ENCODE assay signal across 8 cellular contexts in the genomic region with DNA sequence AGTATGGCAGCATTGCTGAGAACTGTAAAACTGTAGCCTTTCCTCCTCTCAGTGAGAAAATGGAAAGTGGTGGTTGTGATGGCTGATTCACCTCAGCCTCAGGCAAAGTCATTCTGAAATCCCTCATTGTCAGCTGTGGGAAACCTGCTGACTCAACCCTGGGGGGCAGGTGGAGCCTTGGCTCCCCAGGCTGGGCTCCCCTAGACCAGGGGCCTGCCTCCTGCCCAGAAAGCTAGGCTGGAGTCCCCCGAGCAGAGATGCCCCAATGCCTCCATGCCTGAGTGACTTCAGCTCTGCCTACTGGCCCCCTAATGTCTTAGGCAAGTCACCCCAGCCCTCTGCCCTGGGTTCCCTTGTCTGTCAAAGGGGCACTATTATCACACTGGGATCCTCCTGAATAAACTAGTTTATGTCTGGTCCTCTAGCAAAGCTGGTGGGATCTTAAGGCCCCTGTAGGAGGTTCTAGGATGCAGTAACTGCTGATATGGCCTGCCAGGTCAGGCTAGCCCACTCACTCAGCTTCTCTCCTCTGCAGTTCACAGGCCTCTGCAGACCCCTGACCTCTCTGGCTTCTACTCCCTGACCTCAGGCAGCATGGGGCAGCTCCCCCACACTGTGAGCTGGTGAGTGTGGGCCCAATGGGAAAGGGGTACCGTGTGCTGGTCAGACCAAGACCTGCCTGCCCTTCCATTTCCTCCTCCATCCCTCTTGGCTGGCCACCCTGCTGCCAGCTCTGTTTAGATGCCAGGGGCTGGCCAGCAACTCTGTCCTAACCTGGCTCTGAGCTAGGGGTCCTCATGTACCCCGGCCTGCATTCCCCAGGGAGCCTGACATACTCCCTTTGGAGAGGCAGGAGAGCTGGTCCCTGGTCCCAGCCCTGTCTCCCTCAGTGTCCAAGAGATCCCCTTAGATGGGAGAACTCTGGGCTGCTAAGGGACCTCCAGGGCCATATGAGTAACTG. TPM values are rescaled to one million over a fixed set of nuclear protein-coding genes. Genes with fewer than 3 reads are reported as not detected.
DNase-seq lines count a peak whose midpoint lies in the region; ATAC-seq and TF ChIP-seq lines count a peak whose summit lies in the region.

No MANE protein-coding gene starts in this region.

- H3K79me2 ChIP-seq in ACC112 (ENCODE audit: control insufficient read depth, insufficient read depth, low read length, unreplicated experiment): peaks cover 10% of the 10 kb centered on the region
- H3K79me2 ChIP-seq in neural progenitor cell (ENCODE audit: low read depth): no peaks in the 10 kb centered on the region

- no peak overlapping the region for H3K4me3 ChIP-seq in ACC112 (ENCODE audit: low read depth, low read length)
- H3K4me3 ChIP-seq in neural progenitor cell: no peak overlapping the region
- no peak overlapping the region for H3K4me3 ChIP-seq in colonic mucosa

- H3K9me3 ChIP-seq in neural progenitor cell (ENCODE audit: low read depth) (no peaks in the 10 kb centered on the region), colonic mucosa (no peaks in the 10 kb centered on the region)

- H3K4me2 ChIP-seq in neural progenitor cell: no peak overlapping the region

- H3K36me3 ChIP-seq in ACC112 (ENCODE audit: insufficient read depth, low read length) (peaks cover 9% of the 10 kb centered on the region; the same call in 1 of the 2 replicates), neural progenitor cell (no peaks in the 10 kb centered on the region), colonic mucosa (no peaks in the 10 kb centered on the region)

- ATAC-seq in GM19351 (IDR thresholded peaks at IDR 0.05; ENCODE audit: unreplicated experiment) (peak; percentile 80), HG03354 (IDR thresholded peaks at IDR 0.05; ENCODE audit: poor library complexity, severe bottlenecking, unreplicated experiment) (peak; percentile 80)

- DNase-seq in activated T-cell treated with anti-CD3 and anti-CD28 coated beads for 4 hours (peak; percentile 45), islet precursor cell (peak; percentile 70), ureter (ENCODE audit: low spot score) (peak; percentile 34), neural progenitor cell (ENCODE audit: low spot score) (no peak), colonic mucosa (no peak)

- no peaks in the 10 kb centered on the region for H3F3A ChIP-seq in neural progenitor cell (ENCODE audit: low read depth)

- H3K9ac ChIP-seq in neural progenitor cell (no peak overlapping the region), colonic mucosa (ENCODE audit: low read depth in 2 of 2, low read length in 2 of 2) (no peak overlapping the region)

- H3K4me1 Mint-ChIP-seq in neural progenitor cell: peaks cover 6% of the 10 kb centered on the region

- no peak overlapping the region for H3K4me3 Mint-ChIP-seq in neural progenitor cell

- no peaks in the 10 kb centered on the region for H3K9me3 Mint-ChIP-seq in neural progenitor cell

- H3K27me3 Mint-ChIP-seq in neural progenitor cell (ENCODE audit: insufficient read depth, low read depth): peaks cover 6% of the 10 kb centered on the region

- H3K27me3 ChIP-seq in ACC112 (ENCODE audit: insufficient read depth, low read length) (no peaks in the 10 kb centered on the region), neural progenitor cell (no peaks in the 10 kb centered on the region), colonic mucosa (no peaks in the 10 kb centered on the region)

- intact Hi-C loops in colonic mucosa (cut with DNase I): no loop called here

- H3K27ac Mint-ChIP-seq in neural progenitor cell: no peak overlapping the region

- peaks cover 90% of the 10 kb centered on the region for H4K20me1 ChIP-seq in neural progenitor cell (ENCODE audit: low read depth)

- H3K27ac ChIP-seq in ACC112 (ENCODE audit: low read depth, low read length) (peak overlapping the region; percentile 54; the same call in 1 of the 2 replicates), neural progenitor cell (no peak overlapping the region), colonic mucosa (no peak overlapping the region)

- H3K4me1 ChIP-seq in ACC112 (ENCODE audit: control insufficient read depth, insufficient read depth, low read length, unreplicated experiment) (peaks cover 28% of the 10 kb centered on the region), neural progenitor cell (no peaks in the 10 kb centered on the region), colonic mucosa (no peaks in the 10 kb centered on the region)

- H2AFZ ChIP-seq in ACC112 (ENCODE audit: low read length, unreplicated experiment): no peak overlapping the region
- H2AFZ ChIP-seq in neural progenitor cell (replicated peaks): no peak overlapping the region

- peaks cover 14% of the 10 kb centered on the region for H3K36me3 Mint-ChIP-seq in neural progenitor cell

- TF ChIP-seq CTCF in neural progenitor cell (IDR thresholded peaks at IDR 0.05) (no peak), colonic mucosa (IDR thresholded peaks at IDR 0.05) (no peak)

RNA-seq across cellular contexts. Expression of gene TCF7, which starts 24.2 kb away (rescaled TPM):
- total RNA-seq in ureter: 3.6 TPM
- 0.73 and 1.8 TPM in 2 replicates for total RNA-seq in neural progenitor cell (ENCODE audit: low replicate concordance)
- 1 to 10 TPM; 4.3 to 9.4 TPM for total RNA-seq in colonic mucosa

RNA-seq across cellular contexts. Expression of gene SKP1, which starts 38.1 kb away (rescaled TPM):
- total RNA-seq in ureter (324 TPM), neural progenitor cell (ENCODE audit: low replicate concordance) (507 and 758 TPM in 2 replicates), colonic mucosa (100 to 1,000 TPM; 235 to 272 TPM)

Comparison
In these comparisons a context has a peak if more than half of its experiments do, and no peak if none do; other contexts are left out.
1. DNase-seq: peak in activated T-cell treated with anti-CD3 and anti-CD28 coated beads for 4 hours (single experiment), islet precursor cell (single experiment) and ureter (single experiment); none in neural progenitor cell (single experiment) and colonic mucosa (single experiment).